In the genomic region with DNA sequence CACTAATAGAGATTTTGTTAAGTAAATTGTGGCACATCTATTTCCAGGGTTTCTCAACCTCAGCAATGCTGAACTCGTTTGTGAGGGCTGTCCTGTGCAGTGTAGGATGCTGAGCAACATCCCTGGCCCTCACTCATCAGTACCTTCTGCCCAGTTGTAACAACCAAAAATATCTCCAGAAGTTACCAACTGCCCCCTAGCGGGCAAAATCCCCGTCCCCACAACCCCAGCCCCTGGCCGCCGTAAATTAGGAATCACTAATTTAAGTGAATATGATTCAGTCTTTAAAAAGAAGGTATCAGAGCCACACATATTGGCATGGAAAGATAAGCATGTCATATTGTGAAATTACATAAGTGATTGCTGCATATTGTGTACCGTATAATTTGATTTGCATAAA, we compare ENCODE assay signal across 1 cellular context.
TF ChIP-seq lines count a peak whose summit lies in the region.

No MANE protein-coding gene starts in this region.

TF ChIP-seq in SK-N-SH treated with all-trans-retinoic acid at 6 μM for 48 hours, 23 proteins besides CTCF, POLR2A, EP300 and RAD21 (continued from another document):
- TF ChIP-seq, protein P1, sequence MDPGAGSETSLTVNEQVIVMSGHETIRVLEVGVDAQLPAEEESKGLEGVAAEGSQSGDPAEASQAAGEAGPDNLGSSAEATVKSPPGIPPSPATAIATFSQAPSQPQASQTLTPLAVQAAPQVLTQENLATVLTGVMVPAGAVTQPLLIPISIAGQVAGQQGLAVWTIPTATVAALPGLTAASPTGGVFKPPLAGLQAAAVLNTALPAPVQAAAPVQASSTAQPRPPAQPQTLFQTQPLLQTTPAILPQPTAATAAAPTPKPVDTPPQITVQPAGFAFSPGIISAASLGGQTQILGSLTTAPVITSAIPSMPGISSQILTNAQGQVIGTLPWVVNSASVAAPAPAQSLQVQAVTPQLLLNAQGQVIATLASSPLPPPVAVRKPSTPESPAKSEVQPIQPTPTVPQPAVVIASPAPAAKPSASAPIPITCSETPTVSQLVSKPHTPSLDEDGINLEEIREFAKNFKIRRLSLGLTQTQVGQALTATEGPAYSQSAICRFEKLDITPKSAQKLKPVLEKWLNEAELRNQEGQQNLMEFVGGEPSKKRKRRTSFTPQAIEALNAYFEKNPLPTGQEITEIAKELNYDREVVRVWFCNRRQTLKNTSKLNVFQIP (CRISPR knock-in tag; IDR thresholded peaks at IDR 0.05; ENCODE audit: borderline replicate concordance, low read depth) = no peak
- TF ChIP-seq ARNTL (CRISPR knock-in tag; IDR thresholded peaks at IDR 0.05; ENCODE audit: borderline replicate concordance, low read depth) = no peak
- TF ChIP-seq, protein P2, sequence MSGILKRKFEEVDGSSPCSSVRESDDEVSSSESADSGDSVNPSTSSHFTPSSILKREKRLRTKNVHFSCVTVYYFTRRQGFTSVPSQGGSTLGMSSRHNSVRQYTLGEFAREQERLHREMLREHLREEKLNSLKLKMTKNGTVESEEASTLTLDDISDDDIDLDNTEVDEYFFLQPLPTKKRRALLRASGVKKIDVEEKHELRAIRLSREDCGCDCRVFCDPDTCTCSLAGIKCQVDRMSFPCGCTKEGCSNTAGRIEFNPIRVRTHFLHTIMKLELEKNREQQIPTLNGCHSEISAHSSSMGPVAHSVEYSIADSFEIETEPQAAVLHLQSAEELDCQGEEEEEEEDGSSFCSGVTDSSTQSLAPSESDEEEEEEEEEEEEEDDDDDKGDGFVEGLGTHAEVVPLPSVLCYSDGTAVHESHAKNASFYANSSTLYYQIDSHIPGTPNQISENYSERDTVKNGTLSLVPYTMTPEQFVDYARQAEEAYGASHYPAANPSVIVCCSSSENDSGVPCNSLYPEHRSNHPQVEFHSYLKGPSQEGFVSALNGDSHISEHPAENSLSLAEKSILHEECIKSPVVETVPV (CRISPR knock-in tag; IDR thresholded peaks at IDR 0.05) = no peak
- no peak for TF ChIP-seq ZFP3 (CRISPR knock-in tag; IDR thresholded peaks at IDR 0.05)
- no peak for TF ChIP-seq ZNF8 (CRISPR knock-in tag; IDR thresholded peaks at IDR 0.05)
- TF ChIP-seq GLIS3 (CRISPR knock-in tag; IDR thresholded peaks at IDR 0.05) = no peak
- TF ChIP-seq ZNF70 (CRISPR knock-in tag; IDR thresholded peaks at IDR 0.05) = no peak
- TF ChIP-seq OSR1 (CRISPR knock-in tag; IDR thresholded peaks at IDR 0.05) = no peak
- TF ChIP-seq, protein P3, sequence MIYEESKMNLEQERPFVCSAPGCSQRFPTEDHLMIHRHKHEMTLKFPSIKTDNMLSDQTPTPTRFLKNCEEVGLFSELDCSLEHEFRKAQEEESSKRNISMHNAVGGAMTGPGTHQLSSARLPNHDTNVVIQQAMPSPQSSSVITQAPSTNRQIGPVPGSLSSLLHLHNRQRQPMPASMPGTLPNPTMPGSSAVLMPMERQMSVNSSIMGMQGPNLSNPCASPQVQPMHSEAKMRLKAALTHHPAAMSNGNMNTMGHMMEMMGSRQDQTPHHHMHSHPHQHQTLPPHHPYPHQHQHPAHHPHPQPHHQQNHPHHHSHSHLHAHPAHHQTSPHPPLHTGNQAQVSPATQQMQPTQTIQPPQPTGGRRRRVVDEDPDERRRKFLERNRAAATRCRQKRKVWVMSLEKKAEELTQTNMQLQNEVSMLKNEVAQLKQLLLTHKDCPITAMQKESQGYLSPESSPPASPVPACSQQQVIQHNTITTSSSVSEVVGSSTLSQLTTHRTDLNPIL (CRISPR knock-in tag; IDR thresholded peaks at IDR 0.05; ENCODE audit: low read depth) = no peak
- no peak for TF ChIP-seq ZFP30 (CRISPR knock-in tag; IDR thresholded peaks at IDR 0.05)
